1 cellular context compared by ENCODE assay signal in genomic region chr4:95563638-95564337, GRCh38.
TF ChIP-seq lines count a peak whose summit lies in the region.

No MANE protein-coding gene starts in this region.

TF ChIP-seq in GM12878, 131 proteins besides CTCF, POLR2A, EP300 and RAD21 (continued from another document):
- TF ChIP-seq USF1 (IDR thresholded peaks at IDR 0.05; ENCODE audit: borderline replicate concordance, extremely low read length, insufficient read depth, low read depth, low read length) (no peak), NBN (IDR thresholded peaks at IDR 0.05) (no peak), NR2F1 (conservative IDR thresholded peaks at IDR 0.05) (no peak), CUX1 (IDR thresholded peaks at IDR 0.05; ENCODE audit: insufficient replicate concordance, low read depth, low read length) (no peak), STAT3 (IDR thresholded peaks at IDR 0.05; ENCODE audit: low read depth, low read length) (no peak), NFYA (IDR thresholded peaks at IDR 0.05; ENCODE audit: borderline replicate concordance, low read depth, low read length) (no peak), E4F1 (IDR thresholded peaks at IDR 0.05; ENCODE audit: borderline replicate concordance, partially characterized antibody) (no peak), MTA3 (IDR thresholded peaks at IDR 0.05; ENCODE audit: borderline replicate concordance, low read length) (no peak), TBL1XR1 (IDR thresholded peaks at IDR 0.05; ENCODE audit: low read depth, low read length) (no peak)
TF ChIP-seq in GM12878: peak in this region for 0.
